8 cellular contexts compared by ENCODE assay signal in the genomic region with DNA sequence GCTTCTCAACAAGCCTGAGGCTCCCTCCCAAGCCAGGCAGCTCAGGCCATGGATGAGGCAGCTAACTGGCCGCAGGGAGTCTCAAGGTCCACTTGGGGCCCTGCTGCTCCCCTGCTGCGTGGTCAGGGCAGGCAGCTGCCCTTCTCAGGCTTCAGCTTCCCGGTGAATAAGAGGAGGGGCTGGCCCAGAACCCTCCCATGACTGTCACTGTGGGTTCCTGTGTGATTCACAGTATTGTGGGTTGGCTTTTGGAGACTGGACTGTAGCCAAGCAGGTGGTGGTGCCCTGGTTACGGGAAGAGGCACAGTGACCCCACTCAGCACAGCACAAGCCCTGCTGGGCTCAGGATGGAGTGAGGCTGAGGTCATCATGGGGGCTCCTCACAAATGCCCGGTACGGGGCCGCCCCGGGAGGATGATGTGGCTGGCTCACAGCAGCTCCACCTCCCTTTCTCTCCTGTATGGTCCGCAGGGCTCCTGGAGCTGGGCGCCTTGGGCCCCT.
DNase-seq lines count a peak whose midpoint lies in the region; ATAC-seq and TF ChIP-seq lines count a peak whose summit lies in the region.

No MANE protein-coding gene starts in this region.

- TF ChIP-seq CTCF in HFFc6 (IDR thresholded peaks at IDR 0.05), result no peak
- TF ChIP-seq CTCF in CD4-positive, alpha-beta T cell (IDR thresholded peaks at IDR 0.05), result no peak

- H3K27me3 Mint-ChIP-seq in HFFc6 (ENCODE audit: insufficient read depth), result peaks cover 2% of the 10 kb centered on the region; the same call in 1 of the 2 replicates
- peaks cover 15% of the 10 kb centered on the region for H3K27me3 Mint-ChIP-seq in CD4-positive, alpha-beta T cell
- peaks cover 7% of the 10 kb centered on the region for H3K27me3 Mint-ChIP-seq in activated T-helper 1 cell treated with anti-CD3 and anti-CD28 coated beads, Interleukin-12 subunit alpha, Interleukin-12 subunit beta, Interleukin-2, Interleukin-4 antibody, amounts not matched to agents 30 ng/mL and 10 ng/mL and 1 ng/mL, durations not matched to agents 14 hours and 24 hours and 36 hours (ENCODE audit: insufficient read depth)

- no peaks in the 10 kb centered on the region for H3K36me3 Mint-ChIP-seq in HFFc6 (ENCODE audit: low read depth)
- H3K36me3 Mint-ChIP-seq in CD4-positive, alpha-beta T cell (ENCODE audit: low read depth), result no peaks in the 10 kb centered on the region
- H3K36me3 Mint-ChIP-seq in activated T-helper 1 cell treated with anti-CD3 and anti-CD28 coated beads, Interleukin-12 subunit alpha, Interleukin-12 subunit beta, Interleukin-2, Interleukin-4 antibody, amounts not matched to agents 30 ng/mL and 10 ng/mL and 1 ng/mL, durations not matched to agents 14 hours and 24 hours and 36 hours (ENCODE audit: low read depth), result no peaks in the 10 kb centered on the region

- H3K27me3 ChIP-seq in BLaER1, result no peaks in the 10 kb centered on the region
- no peaks in the 10 kb centered on the region for H3K27me3 ChIP-seq in CD4-positive, alpha-beta T cell (ENCODE audit: control insufficient read depth, insufficient read depth, low read length)

- H3K9me3 ChIP-seq in BLaER1, result no peaks in the 10 kb centered on the region
- no peaks in the 10 kb centered on the region for H3K9me3 ChIP-seq in CD4-positive, alpha-beta T cell (ENCODE audit: control insufficient read depth, low read length)

- intact Hi-C loops in CD4-positive, alpha-beta T cell (cut with DNase I, micrococcal nuclease), result no loop called here
- intact Hi-C loops in activated T-helper 1 cell treated with anti-CD3 and anti-CD28 coated beads, Interleukin-12 subunit alpha, Interleukin-12 subunit beta, Interleukin-2, Interleukin-4 antibody, amounts not matched to agents 30 ng/mL and 10 ng/mL and 1 ng/mL, durations not matched to agents 14 hours and 24 hours and 36 hours (cut with micrococcal nuclease), result loop anchor here (5.0 to 10.0 kb wide), 2 partner anchors 420 to 533 kb away; no protein-coding TSS in a partner anchor

- no peak overlapping the region for H3K4me3 ChIP-seq in BLaER1

- CTCF ChIA-PET in CD4-positive, alpha-beta T cell (lab: Charles Lee), result no interaction called here

- H3K9me3 Mint-ChIP-seq in HFFc6, result no peaks in the 10 kb centered on the region
- no peaks in the 10 kb centered on the region for H3K9me3 Mint-ChIP-seq in CD4-positive, alpha-beta T cell
- H3K9me3 Mint-ChIP-seq in activated T-helper 1 cell treated with anti-CD3 and anti-CD28 coated beads, Interleukin-12 subunit alpha, Interleukin-12 subunit beta, Interleukin-2, Interleukin-4 antibody, amounts not matched to agents 30 ng/mL and 10 ng/mL and 1 ng/mL, durations not matched to agents 14 hours and 24 hours and 36 hours, result no peaks in the 10 kb centered on the region

- H4K20me1 ChIP-seq in BLaER1, result no peaks in the 10 kb centered on the region

- peak overlapping the region; percentile 29; the same call in 1 of the 2 replicates for H3K27ac Mint-ChIP-seq in HFFc6
- no peak overlapping the region for H3K27ac Mint-ChIP-seq in CD4-positive, alpha-beta T cell
- no peak overlapping the region for H3K27ac Mint-ChIP-seq in activated T-helper 1 cell treated with anti-CD3 and anti-CD28 coated beads, Interleukin-12 subunit alpha, Interleukin-12 subunit beta, Interleukin-2, Interleukin-4 antibody, amounts not matched to agents 30 ng/mL and 10 ng/mL and 1 ng/mL, durations not matched to agents 14 hours and 24 hours and 36 hours

- H3K4me1 ChIP-seq in BLaER1, result peaks cover 7% of the 10 kb centered on the region

- peaks cover 38% of the 10 kb centered on the region for H3K4me1 Mint-ChIP-seq in HFFc6 (ENCODE audit: low read depth)
- peaks cover 21% of the 10 kb centered on the region for H3K4me1 Mint-ChIP-seq in CD4-positive, alpha-beta T cell (ENCODE audit: low read depth)
- H3K4me1 Mint-ChIP-seq in activated T-helper 1 cell treated with anti-CD3 and anti-CD28 coated beads, Interleukin-12 subunit alpha, Interleukin-12 subunit beta, Interleukin-2, Interleukin-4 antibody, amounts not matched to agents 30 ng/mL and 10 ng/mL and 1 ng/mL, durations not matched to agents 14 hours and 24 hours and 36 hours (ENCODE audit: low read depth), result peaks cover 23% of the 10 kb centered on the region

- DNase-seq in HFFc6 (peak; percentile 60), amniotic epithelial cell (ENCODE audit: low read depth) (peak; percentile 87), kidney tubule cell (ENCODE audit: low spot score) (peak; percentile 97), DMS 273 treated with DMSO at 0.1 percent for 48 hours (lab: John Stamatoyannopoulos, UW) (no peak)
- no peak for DNase-seq in CD4-positive, alpha-beta T cell
- DNase-seq in activated T-helper 1 cell treated with anti-CD3 and anti-CD28 coated beads, Interleukin-12 subunit alpha, Interleukin-12 subunit beta, Interleukin-2, Interleukin-4 antibody, amounts not matched to agents 30 ng/mL and 10 ng/mL and 1 ng/mL, durations not matched to agents 14 hours and 24 hours and 36 hours (ENCODE audit: low spot score), result no peak

- POLR2A ChIA-PET in CD4-positive, alpha-beta T cell (lab: Charles Lee), result no interaction called here

- H3K4me3 Mint-ChIP-seq in HFFc6, result no peak overlapping the region
- no peak overlapping the region for H3K4me3 Mint-ChIP-seq in CD4-positive, alpha-beta T cell
- no peak overlapping the region for H3K4me3 Mint-ChIP-seq in activated T-helper 1 cell treated with anti-CD3 and anti-CD28 coated beads, Interleukin-12 subunit alpha, Interleukin-12 subunit beta, Interleukin-2, Interleukin-4 antibody, amounts not matched to agents 30 ng/mL and 10 ng/mL and 1 ng/mL, durations not matched to agents 14 hours and 24 hours and 36 hours

- peak overlapping the region; percentile 2; the same call in 1 of the 2 replicates for H3K4me2 ChIP-seq in BLaER1

- no peak overlapping the region for H3K9ac ChIP-seq in BLaER1

- ATAC-seq in CD4-positive, alpha-beta T cell (ENCODE audit: poor library complexity), result no peak
- no peak for ATAC-seq in HG02571 (IDR thresholded peaks at IDR 0.05; ENCODE audit: unreplicated experiment)

- 0 out of 2 replicates have a peak overlapping the region, but pooled peaks have one; percentile 37 for H3K27ac ChIP-seq in BLaER1
- H3K27ac ChIP-seq in CD4-positive, alpha-beta T cell (ENCODE audit: low read depth, low read length), result no peak overlapping the region

- no peaks in the 10 kb centered on the region for H3K36me3 ChIP-seq in BLaER1

Comparison
In these comparisons a context has a peak if more than half of its experiments do, and no peak if none do; other contexts are left out.
1. DNase-seq: peak in HFFc6 (single experiment), amniotic epithelial cell (single experiment) and kidney tubule cell (single experiment); none in CD4-positive, alpha-beta T cell (0 of 10), DMS 273 treated with DMSO at 0.1 percent for 48 hours (single experiment) and activated T-helper 1 cell treated with anti-CD3 and anti-CD28 coated beads, Interleukin-12 subunit alpha, Interleukin-12 subunit beta, Interleukin-2, Interleukin-4 antibody, amounts not matched to agents 30 ng/mL and 10 ng/mL and 1 ng/mL, durations not matched to agents 14 hours and 24 hours and 36 hours (single experiment).